ENCODE assay signal across 16 cellular contexts in the genomic region with DNA sequence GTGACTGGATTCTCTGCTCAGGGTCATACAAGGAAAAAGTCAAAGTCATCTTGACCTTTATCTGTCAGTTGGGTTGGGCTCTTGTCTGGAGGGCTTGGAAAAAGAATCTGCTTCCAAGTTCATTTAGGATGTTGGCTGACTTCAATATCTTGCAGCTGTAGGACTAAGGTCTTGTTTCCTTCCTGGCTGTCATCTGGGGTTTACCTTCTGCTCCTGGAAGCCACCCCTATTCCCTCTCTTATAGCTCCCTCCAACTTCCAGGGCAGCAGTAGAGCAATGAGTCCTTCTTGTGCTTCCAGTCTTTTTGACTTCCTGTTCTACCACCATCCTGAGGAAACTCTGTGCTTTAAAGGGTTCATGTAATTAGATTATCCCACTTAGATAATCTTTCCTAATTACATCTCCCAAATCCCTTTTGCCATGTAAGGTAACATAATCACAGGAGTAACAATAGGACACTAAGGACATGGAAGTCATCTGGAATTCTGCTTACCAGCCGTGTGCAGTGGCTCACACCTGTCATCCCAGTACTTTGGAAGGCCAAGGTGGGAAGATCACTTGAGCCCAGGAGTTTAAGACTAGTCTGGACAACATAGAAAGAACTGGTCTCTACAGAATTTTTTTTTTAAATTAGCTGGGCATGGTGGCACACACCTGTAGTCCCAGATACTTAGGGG.
DNase-seq lines count a peak whose midpoint lies in the region; TF ChIP-seq lines count a peak whose summit lies in the region.
"Had no signal": no experiment of that assay in that cellular context is flagged by ENCODE, and none has a peak within 500 bp of the region (broad histone marks: within the 10 kb centered on the region; RNA-seq: fewer than 3 reads in every experiment).

No MANE protein-coding gene starts in this region.

- H3K9me3 Mint-ChIP-seq in nephron progenitor cell = no peaks in the 10 kb centered on the region
- H3K9me3 Mint-ChIP-seq: CD8-positive, alpha-beta T cell; H9 had no signal

- TF ChIP-seq POLR2A in transverse colon (IDR thresholded peaks at IDR 0.05) = no peak

- H3K27ac Mint-ChIP-seq in nephron progenitor cell = no peak overlapping the region
- H3K27ac Mint-ChIP-seq: B cell; CD8-positive, alpha-beta T cell; H9 had no signal

- H3K36me3 ChIP-seq in transverse colon = no peaks in the 10 kb centered on the region
- H3K36me3 ChIP-seq: BLaER1 treated with 17β-estradiol and CSF1 and Interleukin-3, amounts not matched to agents 10 nM and 100 nM had no signal

- in situ Hi-C loops in transverse colon (cut with MboI; ENCODE audit: low pct_ligation_motif_present in 1 of 4, low pct_unique_long_range_greater_than_20kb in 1 of 4, low sequenced_read_pairs in 3 of 4) = no loop called here

- peaks cover 2% of the 10 kb centered on the region for H3K27me3 Mint-ChIP-seq in nephron progenitor cell (ENCODE audit: low read depth, poor library complexity)
- H3K27me3 Mint-ChIP-seq: B cell had no signal

- H3K9me3 ChIP-seq in transverse colon = no peaks in the 10 kb centered on the region
- H3K9me3 ChIP-seq: BLaER1 treated with 17β-estradiol and CSF1 and Interleukin-3, amounts not matched to agents 10 nM and 100 nM had no signal

- H3K27me3 ChIP-seq in transverse colon = no peaks in the 10 kb centered on the region
- H3K27me3 ChIP-seq: BLaER1 treated with 17β-estradiol and CSF1 and Interleukin-3, amounts not matched to agents 10 nM and 100 nM had no signal

- peak overlapping the region in 3 of 4 donors; percentile 38 to 68 (median 50) for H3K27ac ChIP-seq in transverse colon
- H3K27ac ChIP-seq: BLaER1 treated with 17β-estradiol and CSF1 and Interleukin-3, amounts not matched to agents 10 nM and 100 nM had no signal

- H3K4me1 Mint-ChIP-seq in nephron progenitor cell = no peaks in the 10 kb centered on the region
- H3K4me1 Mint-ChIP-seq: B cell had no signal

- no peaks in the 10 kb centered on the region for H3K36me3 Mint-ChIP-seq in nephron progenitor cell (ENCODE audit: low read depth)
- H3K36me3 Mint-ChIP-seq: CD8-positive, alpha-beta T cell had no signal

- no peak overlapping the region for H3K4me3 ChIP-seq in transverse colon
- H3K4me3 ChIP-seq: BLaER1 treated with 17β-estradiol and CSF1 and Interleukin-3, amounts not matched to agents 10 nM and 100 nM; GM12878 had no signal

- H3K4me1 ChIP-seq in transverse colon = peaks cover 13 to 71% (median 38%) of the 10 kb centered on the region in 4 donors
- H3K4me1 ChIP-seq: BLaER1 treated with 17β-estradiol and CSF1 and Interleukin-3, amounts not matched to agents 10 nM and 100 nM had no signal

- 50 to 100% methylated on average over 1 of the region's 1 CpG for WGBS in transverse colon (ENCODE audit: low coverage in 1 of 2), 2 donors

- TF ChIP-seq CTCF in transverse colon (IDR thresholded peaks at IDR 0.05) = no peak
- TF ChIP-seq CTCF in nephron progenitor cell (IDR thresholded peaks at IDR 0.05) = no peak

- TF ChIP-seq EP300 in transverse colon (IDR thresholded peaks at IDR 0.05; ENCODE audit: low read depth) = no peak

- intact Hi-C loops in transverse colon (cut with DNase I; ENCODE audit: low total_unique reads) = no loop called here

- H3K4me3 Mint-ChIP-seq in nephron progenitor cell = no peak overlapping the region
- H3K4me3 Mint-ChIP-seq: B cell; CD8-positive, alpha-beta T cell; H9 had no signal

- peak; percentile 32 for DNase-seq in D341Med (ENCODE audit: low spot score)
- DNase-seq in NCI-H524 treated with DMSO at 0.1 percent for 48 hours (lab: John Stamatoyannopoulos, UW) = peak; percentile 18
- peak; percentile 51 for DNase-seq in SK-N-DZ (ENCODE audit: low spot score)
- no peak for DNase-seq in transverse colon
- no peak for DNase-seq in nephron progenitor cell
- DNase-seq in UCSD-AML1 (lab: John Stamatoyannopoulos, UW; ENCODE audit: unreplicated experiment) = no peak
- DNase-seq: Calu3; CD8-positive, alpha-beta T cell; DMS 273 treated with DMSO at 0.1 percent for 48 hours; DMS53; DND-41; EL; H9 had no signal

Comparison
In these comparisons a context has a peak if more than half of its experiments do, and no peak if none do; other contexts are left out.
1. DNase-seq: peak in D341Med (single experiment), NCI-H524 treated with DMSO at 0.1 percent for 48 hours (single experiment) and SK-N-DZ (single experiment); none in transverse colon (single experiment), nephron progenitor cell (single experiment) and UCSD-AML1 (single experiment).